30 cellular contexts compared by ENCODE assay signal in genomic region chr4:134251322-134251721, GRCh38. TPM values are rescaled to one million over a fixed set of nuclear protein-coding genes. Genes with fewer than 3 reads are reported as not detected.
"Had no signal": no experiment of that assay in that cellular context is flagged by ENCODE, and none has a peak within 500 bp of the region (broad histone marks: within the 10 kb centered on the region; RNA-seq: fewer than 3 reads in every experiment).

No MANE protein-coding gene starts in this region.

- H3K4me3 Mint-ChIP-seq: activated B cell treated with CpG ODN at 0.5 μM for 24 hours; activated CD8-positive, alpha-beta T cell treated with anti-CD3 and anti-CD28 coated beads for 36 hours; activated naive CD8-positive, alpha-beta T cell treated with anti-CD3 and anti-CD28 coated beads for 36 hours; activated naive CD8-positive, alpha-beta T cell treated with anti-CD3 and anti-CD28 coated beads, Interleukin-2, amount 50 U/mL, for 24 hours; activated T-cell treated with anti-CD3 and anti-CD28 coated beads, Interleukin-2, amount 50 U/mL, for 4 hours; activated T-helper 17 cell treated with anti-CD3 and anti-CD28 coated beads, Interleukin-2, amount 50 U/mL, for 72 hours; effector memory CD8-positive, alpha-beta T cell had no signal

- H3K27me3 ChIP-seq: adrenal gland, body of pancreas, colonic mucosa, esophagus squamous epithelium, heart left ventricle had no signal

- DNase-seq: activated B cell treated with CpG ODN at 0.5 μM for 24 hours; activated CD4-positive, alpha-beta T cell treated with anti-CD3 and anti-CD28 coated beads for 48 hours; activated CD4-positive, alpha-beta T cell treated with anti-CD3 and anti-CD28 coated beads, Interleukin-2, amount 50 U/mL, for 1 hour; activated CD4-positive, alpha-beta T cell treated with anti-CD3 and anti-CD28 coated beads, Interleukin-2, amount 50 U/mL, for 48 hours; activated CD8-positive, alpha-beta memory T cell treated with anti-CD3 and anti-CD28 coated beads for 24 hours; activated CD8-positive, alpha-beta T cell treated with anti-CD3 and anti-CD28 coated beads for 36 hours; activated effector memory CD4-positive, alpha-beta T cell treated with Interleukin-2 at 50 U/mL for 16 hours; activated gamma-delta T cell treated with Interleukin-2 at 50 U/mL for 16 hours; activated naive CD4-positive, alpha-beta T cell treated with anti-CD3 and anti-CD28 coated beads, Interleukin-2, amount 50 U/mL, for 16 hours; activated naive CD4-positive, alpha-beta T cell treated with Interleukin-2 at 50 U/mL for 16 hours; activated naive CD8-positive, alpha-beta T cell treated with anti-CD3 and anti-CD28 coated beads for 36 hours; activated naive CD8-positive, alpha-beta T cell treated with anti-CD3 and anti-CD28 coated beads, Interleukin-2, amount 50 U/mL, for 24 hours; activated T-cell treated with anti-CD3 and anti-CD28 coated beads, Interleukin-2, amount 50 U/mL, for 4 hours; adrenal gland; amygdala; aorta; body of pancreas; caudate nucleus; colonic mucosa; effector memory CD8-positive, alpha-beta T cell; esophagus squamous epithelium; foreskin melanocyte; heart left ventricle; T-helper 2 cell had no signal

- H3K9me3 ChIP-seq: adrenal gland, body of pancreas, colonic mucosa, esophagus squamous epithelium, heart left ventricle had no signal

- H3K4me3 ChIP-seq: adrenal gland, body of pancreas, colonic mucosa, esophagus squamous epithelium, heart left ventricle had no signal

- H3K4me1 Mint-ChIP-seq: activated B cell treated with CpG ODN at 0.5 μM for 24 hours; activated naive CD8-positive, alpha-beta T cell treated with anti-CD3 and anti-CD28 coated beads for 36 hours; activated naive CD8-positive, alpha-beta T cell treated with anti-CD3 and anti-CD28 coated beads, Interleukin-2, amount 50 U/mL, for 24 hours; activated T-helper 17 cell treated with anti-CD3 and anti-CD28 coated beads, Interleukin-2, amount 50 U/mL, for 72 hours had no signal

- FAIRE-seq: endothelial cell of umbilical vein had no signal

- H3K27ac Mint-ChIP-seq: activated B cell treated with CpG ODN at 0.5 μM for 24 hours; activated CD8-positive, alpha-beta T cell treated with anti-CD3 and anti-CD28 coated beads for 36 hours; activated naive CD8-positive, alpha-beta T cell treated with anti-CD3 and anti-CD28 coated beads for 36 hours; activated naive CD8-positive, alpha-beta T cell treated with anti-CD3 and anti-CD28 coated beads, Interleukin-2, amount 50 U/mL, for 24 hours; activated T-helper 17 cell treated with anti-CD3 and anti-CD28 coated beads, Interleukin-2, amount 50 U/mL, for 72 hours; effector memory CD8-positive, alpha-beta T cell had no signal

- H3K36me3 Mint-ChIP-seq: activated naive CD8-positive, alpha-beta T cell treated with anti-CD3 and anti-CD28 coated beads for 36 hours had no signal

- H3K27me3 Mint-ChIP-seq: activated B cell treated with CpG ODN at 0.5 μM for 24 hours; activated CD8-positive, alpha-beta T cell treated with anti-CD3 and anti-CD28 coated beads for 36 hours; activated naive CD8-positive, alpha-beta T cell treated with anti-CD3 and anti-CD28 coated beads for 36 hours; activated naive CD8-positive, alpha-beta T cell treated with anti-CD3 and anti-CD28 coated beads, Interleukin-2, amount 50 U/mL, for 24 hours; activated T-helper 17 cell treated with anti-CD3 and anti-CD28 coated beads, Interleukin-2, amount 50 U/mL, for 72 hours; effector memory CD8-positive, alpha-beta T cell had no signal

- H3K9me3 Mint-ChIP-seq: activated B cell treated with CpG ODN at 0.5 μM for 24 hours had no signal

- ATAC-seq: activated CD4-positive, CD25-positive, alpha-beta regulatory T cell treated with anti-CD3 and anti-CD28 coated beads, Interleukin-2, amount 50 U/mL, for 24 hours; activated CD8-positive, alpha-beta T cell treated with anti-CD3 and anti-CD28 coated beads for 36 hours; activated naive CD8-positive, alpha-beta T cell treated with anti-CD3 and anti-CD28 coated beads, Interleukin-2, amount 50 U/mL, for 24 hours; activated T-cell treated with anti-CD3 and anti-CD28 coated beads, Interleukin-2, amount 50 U/mL, for 4 hours; activated T-helper 17 cell treated with anti-CD3 and anti-CD28 coated beads, Interleukin-2, amount 50 U/mL, for 72 hours; body of pancreas; effector memory CD8-positive, alpha-beta T cell; heart left ventricle had no signal

- H3K27ac ChIP-seq: adrenal gland, body of pancreas, colonic mucosa, epithelial cell of prostate, esophagus squamous epithelium, heart left ventricle, VCaP had no signal

- H3K36me3 ChIP-seq: adrenal gland, colonic mucosa, esophagus squamous epithelium, heart left ventricle had no signal

- H3K4me1 ChIP-seq: adrenal gland, body of pancreas, colonic mucosa, esophagus squamous epithelium, heart left ventricle had no signal

RNA-seq across cellular contexts. Expression of gene PABPC4L, which starts 49.7 kb away (rescaled TPM):
- total RNA-seq: activated B cell treated with CpG ODN at 0.5 μM for 24 hours; activated CD8-positive, alpha-beta T cell treated with anti-CD3 and anti-CD28 coated beads for 36 hours; activated naive CD8-positive, alpha-beta T cell treated with anti-CD3 and anti-CD28 coated beads for 36 hours; activated T-cell treated with anti-CD3 and anti-CD28 coated beads, Interleukin-2, amount 50 U/mL, for 4 hours; activated T-helper 17 cell treated with anti-CD3 and anti-CD28 coated beads, Interleukin-2, amount 50 U/mL, for 72 hours; T-helper 1 cell treated with Interleukin-12 subunit alpha and Interleukin-12 subunit beta and Interleukin-4 antibody, amounts not matched to agents 30 ng/mL and 1 ng/mL, for 36 hours had no signal
